ENCODE assay signal across 8 cellular contexts in genomic region chrX:8731579-8732395, GRCh38. TPM values are rescaled to one million over a fixed set of nuclear protein-coding genes. Genes with fewer than 3 reads are reported as not detected.
DNase-seq lines count a peak whose midpoint lies in the region; ATAC-seq, FAIRE-seq and TF ChIP-seq lines count a peak whose summit lies in the region.

TSS of gene ANOS1 (minus strand) at chrX:8732137. CDS start at chrX:8732036, 101 bp downstream.

- no peaks in the 10 kb centered on the region for H3K9me3 Mint-ChIP-seq in activated CD8-positive, alpha-beta T cell treated with anti-CD3 and anti-CD28 coated beads for 36 hours
- H3K9me3 Mint-ChIP-seq in activated CD8-positive, alpha-beta T cell treated with anti-CD3 and anti-CD28 coated beads, Interleukin-2, amount 10 ng/mL, durations not matched to agents 7 days and 5 days (ENCODE audit: insufficient read depth): no peaks in the 10 kb centered on the region

- no peak for FAIRE-seq in kidney (lab: Jason Lieb, UNC)
- no peak for FAIRE-seq in GM19239 (lab: Jason Lieb, UNC)

- H3K27me3 ChIP-seq in body of pancreas (no peaks in the 10 kb centered on the region), stomach smooth muscle (ENCODE audit: control insufficient read depth in 1 of 2, insufficient read depth in 2 of 2, low read length in 2 of 2) (peaks cover 12 to 21% of the 10 kb centered on the region in 2 donors)

- no peaks in the 10 kb centered on the region for H3K4me1 Mint-ChIP-seq in activated CD8-positive, alpha-beta T cell treated with anti-CD3 and anti-CD28 coated beads for 36 hours (ENCODE audit: low read depth)
- H3K4me1 Mint-ChIP-seq in activated CD8-positive, alpha-beta T cell treated with anti-CD3 and anti-CD28 coated beads, Interleukin-2, amount 10 ng/mL, durations not matched to agents 7 days and 5 days (ENCODE audit: low read depth): no peaks in the 10 kb centered on the region

- no peak for DNase-seq in activated CD8-positive, alpha-beta T cell treated with anti-CD3 and anti-CD28 coated beads for 36 hours
- no peak for DNase-seq in activated CD8-positive, alpha-beta T cell treated with anti-CD3 and anti-CD28 coated beads, Interleukin-2, amount 10 ng/mL, durations not matched to agents 7 days and 5 days
- DNase-seq in body of pancreas (peak; percentile 12 to 45 (median 19)), kidney (peak; percentile 81), GM19239 (ENCODE audit: insufficient read length, low spot score) (no peak)
- DNase-seq in activated CD4-positive, alpha-beta T cell treated with anti-CD3 and anti-CD28 coated beads, Interleukin-2, amount 50 U/mL, for 4 hours: no peak

- H3K27me3 Mint-ChIP-seq in activated CD8-positive, alpha-beta T cell treated with anti-CD3 and anti-CD28 coated beads for 36 hours: peaks cover 26% of the 10 kb centered on the region
- H3K27me3 Mint-ChIP-seq in activated CD8-positive, alpha-beta T cell treated with anti-CD3 and anti-CD28 coated beads, Interleukin-2, amount 10 ng/mL, durations not matched to agents 7 days and 5 days (ENCODE audit: low read depth): peaks cover 32% of the 10 kb centered on the region

- POLR2A ChIA-PET in activated CD8-positive, alpha-beta T cell treated with anti-CD3 and anti-CD28 coated beads for 36 hours (lab: Charles Lee): no interaction called here
- POLR2A ChIA-PET in activated CD8-positive, alpha-beta T cell treated with anti-CD3 and anti-CD28 coated beads, Interleukin-2, amount 10 ng/mL, durations not matched to agents 7 days and 5 days (lab: Charles Lee): no interaction called here

- H3K36me3 ChIP-seq in body of pancreas (replicated peaks in 1 of 2; ENCODE audit: insufficient read depth in 1 of 2, low read depth in 2 of 2) (no peaks in the 10 kb centered on the region), kidney (ENCODE audit: control insufficient read depth in 1 of 2, insufficient read depth in 2 of 2, low read length in 2 of 2) (no peaks in the 10 kb centered on the region), stomach smooth muscle (ENCODE audit: control insufficient read depth in 2 of 2, insufficient read depth in 2 of 2, low read length in 2 of 2) (no peaks in the 10 kb centered on the region)

- no peak for TF ChIP-seq POLR2A in body of pancreas (IDR thresholded peaks at IDR 0.05)

- no peak within 1 kb of the TSS for H3K4me3 Mint-ChIP-seq in activated CD8-positive, alpha-beta T cell treated with anti-CD3 and anti-CD28 coated beads for 36 hours
- no peak within 1 kb of the TSS for H3K4me3 Mint-ChIP-seq in activated CD8-positive, alpha-beta T cell treated with anti-CD3 and anti-CD28 coated beads, Interleukin-2, amount 10 ng/mL, durations not matched to agents 7 days and 5 days

- no peak within 1 kb of the TSS for H3K27ac Mint-ChIP-seq in activated CD8-positive, alpha-beta T cell treated with anti-CD3 and anti-CD28 coated beads for 36 hours
- no peak within 1 kb of the TSS for H3K27ac Mint-ChIP-seq in activated CD8-positive, alpha-beta T cell treated with anti-CD3 and anti-CD28 coated beads, Interleukin-2, amount 10 ng/mL, durations not matched to agents 7 days and 5 days

- H3K36me3 Mint-ChIP-seq in activated CD8-positive, alpha-beta T cell treated with anti-CD3 and anti-CD28 coated beads for 36 hours (ENCODE audit: low read depth): no peaks in the 10 kb centered on the region
- no peaks in the 10 kb centered on the region for H3K36me3 Mint-ChIP-seq in activated CD8-positive, alpha-beta T cell treated with anti-CD3 and anti-CD28 coated beads, Interleukin-2, amount 10 ng/mL, durations not matched to agents 7 days and 5 days (ENCODE audit: low read depth)

- H3K9ac ChIP-seq in kidney (ENCODE audit: low read length in 2 of 2): no peak within 1 kb of the TSS
- no peak within 1 kb of the TSS for H3K9ac ChIP-seq in stomach smooth muscle (ENCODE audit: low read length in 2 of 2)

- H3K4me3 ChIP-seq in body of pancreas: peak within 1 kb of the TSS in 1 of 2 donors; percentile 5
- peak within 1 kb of the TSS in 1 of 2 donors; percentile 37 for H3K4me3 ChIP-seq in kidney (ENCODE audit: low read length in 2 of 2)
- H3K4me3 ChIP-seq in stomach smooth muscle (ENCODE audit: low read length in 2 of 2): peak within 1 kb of the TSS; percentile 8 to 58

- H3K9me3 ChIP-seq in body of pancreas (no peaks in the 10 kb centered on the region), kidney (ENCODE audit: control insufficient read depth in 1 of 2, low read length in 2 of 2) (no peaks in the 10 kb centered on the region), stomach smooth muscle (ENCODE audit: control insufficient read depth in 2 of 2, low read length in 2 of 2) (no peaks in the 10 kb centered on the region)

- WGBS in body of pancreas, 2 donors: 0% methylated on average over 42 of the region's 87 CpGs; no CpG with 5 or more reads in 1 of the 2 donors

- H3K27ac ChIP-seq in body of pancreas (no peak within 1 kb of the TSS), kidney (ENCODE audit: low read depth in 2 of 2, low read length in 2 of 2) (no peak within 1 kb of the TSS), stomach smooth muscle (ENCODE audit: low read length) (no peak within 1 kb of the TSS)

- intact Hi-C loops in activated CD8-positive, alpha-beta T cell treated with anti-CD3 and anti-CD28 coated beads for 36 hours (cut with micrococcal nuclease): no loop called here
- intact Hi-C loops in body of pancreas (cut with DNase I) (no loop called here), kidney (cut with DNase I) (loop anchor here (10.0 kb wide), 1 partner anchor 737 kb away; no protein-coding TSS in a partner anchor)

- ATAC-seq in activated CD8-positive, alpha-beta T cell treated with anti-CD3 and anti-CD28 coated beads for 36 hours: peak; percentile 20
- ATAC-seq in activated CD8-positive, alpha-beta T cell treated with anti-CD3 and anti-CD28 coated beads, Interleukin-2, amount 10 ng/mL, durations not matched to agents 7 days and 5 days: no peak
- ATAC-seq in body of pancreas (peak; percentile 45), GM21737 (IDR thresholded peaks at IDR 0.05; ENCODE audit: unreplicated experiment) (no peak)

- H3K4me1 ChIP-seq in body of pancreas: peaks cover 10% of the 10 kb centered on the region
- no peaks in the 10 kb centered on the region for H3K4me1 ChIP-seq in kidney (ENCODE audit: control insufficient read depth in 1 of 2, insufficient read depth in 1 of 2, low read depth in 1 of 2, low read length in 2 of 2)
- peaks cover 9% of the 10 kb centered on the region for H3K4me1 ChIP-seq in stomach smooth muscle (ENCODE audit: control insufficient read depth, insufficient read depth, low read length)

- CTCF ChIA-PET in activated CD8-positive, alpha-beta T cell treated with anti-CD3 and anti-CD28 coated beads for 36 hours (lab: Charles Lee): no interaction called here
- CTCF ChIA-PET in activated CD8-positive, alpha-beta T cell treated with anti-CD3 and anti-CD28 coated beads, Interleukin-2, amount 10 ng/mL, durations not matched to agents 7 days and 5 days (lab: Charles Lee): no interaction called here

- TF ChIP-seq CTCF in activated CD8-positive, alpha-beta T cell treated with anti-CD3 and anti-CD28 coated beads for 36 hours (IDR thresholded peaks at IDR 0.05): no peak
- TF ChIP-seq CTCF in body of pancreas (IDR thresholded peaks at IDR 0.05): no peak
- no peak for TF ChIP-seq CTCF in kidney (IDR thresholded peaks at IDR 0.05; ENCODE audit: borderline replicate concordance, extremely low read depth, insufficient read depth)

RNA-seq across cellular contexts. Expression of gene ANOS1, which starts in this region (rescaled TPM):
- total RNA-seq in activated CD8-positive, alpha-beta T cell treated with anti-CD3 and anti-CD28 coated beads for 36 hours: under 1 TPM in 1 of 2 experiments, not detected in 1; 0.04 TPM
- total RNA-seq in activated CD8-positive, alpha-beta T cell treated with anti-CD3 and anti-CD28 coated beads, Interleukin-2, amount 10 ng/mL, durations not matched to agents 7 days and 5 days: under 1 TPM in 1 of 2 experiments, not detected in 1; 0.03 TPM
- total RNA-seq in body of pancreas (under 1 TPM in 1 of 2 donors, not detected in 1; 0.52 TPM), kidney (2.3 TPM)
- polyA plus RNA-seq in kidney (ENCODE audit: insufficient read depth, low read depth, low replicate concordance): 0.69 TPM

Comparison
In these comparisons a context has a peak if more than half of its experiments do, and no peak if none do; other contexts are left out.
1. Peak in ATAC-seq in activated CD8-positive, alpha-beta T cell treated with anti-CD3 and anti-CD28 coated beads for 36 hours; RNA of the gene not detected or under 1 TPM.
2. Peak in DNase-seq and ATAC-seq in body of pancreas; RNA of the gene not detected or under 1 TPM.